In the genomic region with DNA sequence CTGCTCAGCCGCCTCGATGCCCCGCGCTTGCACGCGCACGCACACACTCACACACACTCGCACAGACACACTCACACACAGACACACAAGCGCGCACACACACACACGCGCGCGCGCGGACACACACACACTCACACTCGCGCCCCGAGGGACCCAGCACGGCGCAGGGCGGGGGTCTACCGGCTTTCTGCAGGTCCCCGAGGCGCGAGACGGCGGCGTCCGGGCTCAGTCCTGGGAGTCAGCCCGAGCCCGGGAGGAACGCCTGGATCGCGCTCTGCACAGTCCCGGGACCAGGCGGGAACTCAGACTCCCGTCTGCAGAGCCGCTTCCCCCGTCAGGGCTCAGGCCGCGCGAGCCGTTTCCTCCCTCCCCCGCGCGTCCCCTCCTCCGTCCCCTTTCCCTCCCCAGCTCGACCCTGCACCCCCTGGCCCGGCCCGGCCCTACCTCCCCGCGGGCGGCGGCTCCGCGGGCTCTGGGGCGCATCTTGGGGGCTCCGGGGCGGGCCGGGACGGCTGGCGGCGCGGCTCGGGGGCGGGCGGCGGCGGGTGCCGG, we compare ENCODE assay signal across 1 cellular context.
TF ChIP-seq lines count a peak whose summit lies in the region.

No MANE protein-coding gene starts in this region.

TF ChIP-seq in H1, 55 proteins besides CTCF, POLR2A, EP300 and RAD21:
- TF ChIP-seq CHD2 (IDR thresholded peaks at IDR 0.05; ENCODE audit: low read length) (no peak), GTF2F1 (IDR thresholded peaks at IDR 0.05; ENCODE audit: borderline replicate concordance, low read depth, low read length) (no peak), SP4 (IDR thresholded peaks at IDR 0.05; ENCODE audit: low read length) (no peak), SAP30 (IDR thresholded peaks at IDR 0.05; ENCODE audit: insufficient read depth, insufficient replicate concordance, low read length) (no peak), TCF12 (IDR thresholded peaks at IDR 0.05; ENCODE audit: low read depth, low read length) (no peak), SUZ12 (IDR thresholded peaks at IDR 0.05; ENCODE audit: low read length) (no peak), ASH2L (IDR thresholded peaks at IDR 0.05; ENCODE audit: low read length) (no peak), YY1 (IDR thresholded peaks at IDR 0.05; ENCODE audit: low read depth, low read length) (no peak), TEAD4 (IDR thresholded peaks at IDR 0.05; ENCODE audit: low read depth, low read length) (no peak), CEBPB (IDR thresholded peaks at IDR 0.05; ENCODE audit: low read depth, low read length) (no peak), CHD7 (IDR thresholded peaks at IDR 0.05; ENCODE audit: insufficient replicate concordance, low read length) (no peak), HDAC2 (IDR thresholded peaks at IDR 0.05; ENCODE audit: borderline replicate concordance in 1 of 2, low read depth in 2 of 2, low read length in 2 of 2) (no peak), POLR2AphosphoS5 (IDR thresholded peaks at IDR 0.05; ENCODE audit: low read depth, low read length) (peak; percentile 16; the same call in 1 of the 2 replicates), ZNF274 (IDR thresholded peaks at IDR 0.05; ENCODE audit: borderline replicate concordance, extremely low read depth, low read length) (no peak), BACH1 (IDR thresholded peaks at IDR 0.05; ENCODE audit: low read length) (no peak), KDM4A (IDR thresholded peaks at IDR 0.05; ENCODE audit: low read depth, low read length, severe bottlenecking) (peak; percentile 76), POU5F1 (IDR thresholded peaks at IDR 0.05; ENCODE audit: low read depth, low read length) (no peak), EZH2 (IDR thresholded peaks at IDR 0.05; ENCODE audit: low read depth, low read length, severe bottlenecking) (no peak), SIN3A (conservative IDR thresholded peaks at IDR 0.05 in 1 of 2, IDR thresholded peaks at IDR 0.05 in 1 of 2; ENCODE audit: low read depth in 1 of 2, low read length in 2 of 2) (0 out of 4 replicates have a peak, but pooled peaks of 1 of the 2 experiments have one; percentile 46), NRF1 (IDR thresholded peaks at IDR 0.05; ENCODE audit: low read depth, low read length) (no peak)
- TF ChIP-seq, protein P1, sequence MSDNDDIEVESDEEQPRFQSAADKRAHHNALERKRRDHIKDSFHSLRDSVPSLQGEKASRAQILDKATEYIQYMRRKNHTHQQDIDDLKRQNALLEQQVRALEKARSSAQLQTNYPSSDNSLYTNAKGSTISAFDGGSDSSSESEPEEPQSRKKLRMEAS (IDR thresholded peaks at IDR 0.05), result no peak
TF ChIP-seq in H1: peak in this region for 3.
